ENCODE assay signal across 21 cellular contexts in the genomic region with DNA sequence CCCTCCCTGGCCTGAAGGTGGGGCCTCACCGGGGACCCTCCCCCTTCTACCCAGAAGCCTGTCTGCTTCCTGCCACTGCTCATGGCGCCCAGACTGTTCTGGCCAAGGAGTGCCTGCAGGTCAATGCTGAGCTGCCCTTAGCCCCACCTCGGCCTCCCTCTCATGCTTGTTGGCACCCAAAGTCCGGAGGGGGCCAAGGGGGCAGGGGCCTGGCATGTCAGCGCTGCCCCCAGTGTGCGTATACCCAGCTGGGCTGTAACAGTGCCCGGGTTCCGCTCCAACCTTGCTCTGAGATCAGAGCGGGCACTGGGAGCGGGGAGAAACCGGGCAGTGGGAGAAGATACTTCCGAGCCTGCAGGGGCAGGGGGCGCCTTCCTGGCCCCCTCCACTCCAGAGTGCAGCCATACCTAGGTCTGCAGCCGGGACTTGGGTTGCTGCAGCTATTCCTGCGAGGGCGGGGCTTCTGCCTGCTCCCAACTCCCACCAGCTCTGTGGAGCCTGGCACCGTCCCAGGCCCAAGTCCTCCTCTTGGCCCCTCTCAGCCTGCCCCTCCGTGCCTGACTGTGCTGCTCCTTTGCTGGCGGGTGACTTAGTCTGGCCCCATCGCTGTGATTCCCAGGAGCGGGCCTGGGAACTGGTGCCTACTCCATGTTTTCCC. TPM values are rescaled to one million over a fixed set of nuclear protein-coding genes. Genes with fewer than 3 reads are reported as not detected.
A peak's percentile ranks its signal among the peaks of the same experiment; 100 is the strongest.
DNase-seq lines count a peak whose midpoint lies in the region; ATAC-seq, FAIRE-seq and TF ChIP-seq lines count a peak whose summit lies in the region.
"Had no signal": no experiment of that assay in that cellular context is flagged by ENCODE, and none has a peak within 500 bp of the region (broad histone marks: within the 10 kb centered on the region; RNA-seq: fewer than 3 reads in every experiment).

No MANE protein-coding gene starts in this region.

- H3K9me3 ChIP-seq in mesenchymal stem cell (ENCODE audit: control insufficient read depth, low read length): no peaks in the 10 kb centered on the region
- H3K9me3 ChIP-seq: HAP-1, SJCRH30 had no signal

- H2BK5ac ChIP-seq in mesenchymal stem cell (ENCODE audit: low read depth, low read length, poor library complexity, severe bottlenecking): no peak overlapping the region

- no peak overlapping the region for H3K4me3 Mint-ChIP-seq in natural killer cell treated with Interleukin-12 subunit alpha and Interleukin-12 subunit beta and Interleukin-15 and Interleukin-18, amount 100 ng/mL, for 72 hours
- no peak overlapping the region for H3K4me3 Mint-ChIP-seq in natural killer cell
- no peak overlapping the region for H3K4me3 Mint-ChIP-seq in stimulated activated naive CD8-positive, alpha-beta T cell treated with anti-CD3 and anti-CD28 coated beads, Interleukin-15, amount 100 ng/mL, for 72 hours
- H3K4me3 Mint-ChIP-seq: HFFc6, IgD-negative memory B cell had no signal

- H3K9me3 Mint-ChIP-seq in natural killer cell treated with Interleukin-12 subunit alpha and Interleukin-12 subunit beta and Interleukin-15 and Interleukin-18, amount 100 ng/mL, for 72 hours: no peaks in the 10 kb centered on the region
- no peaks in the 10 kb centered on the region for H3K9me3 Mint-ChIP-seq in natural killer cell
- H3K9me3 Mint-ChIP-seq in stimulated activated naive CD8-positive, alpha-beta T cell treated with anti-CD3 and anti-CD28 coated beads, Interleukin-15, amount 100 ng/mL, for 72 hours: no peaks in the 10 kb centered on the region
- H3K9me3 Mint-ChIP-seq: HFFc6, IgD-negative memory B cell had no signal

- no peak for TF ChIP-seq CTCF in natural killer cell (IDR thresholded peaks at IDR 0.05)

- 96% methylated on average over 21 of the region's 21 CpGs for WGBS in mesenchymal stem cell

- intact Hi-C loops in natural killer cell (cut with micrococcal nuclease): no loop called here

- H3K23ac ChIP-seq in mesenchymal stem cell (ENCODE audit: low read length in 2 of 2): no peak overlapping the region

- no peak overlapping the region for H3K27ac ChIP-seq in mesenchymal stem cell (ENCODE audit: low read length, poor library complexity, severe bottlenecking)
- H3K27ac ChIP-seq: PC-9, SJCRH30 had no signal

- H3K79me1 ChIP-seq in mesenchymal stem cell (replicated peaks; ENCODE audit: low read length, poor library complexity, severe bottlenecking): peaks cover 9% of the 10 kb centered on the region

- no peaks in the 10 kb centered on the region for H3K4me1 Mint-ChIP-seq in natural killer cell treated with Interleukin-12 subunit alpha and Interleukin-12 subunit beta and Interleukin-15 and Interleukin-18, amount 100 ng/mL, for 72 hours (ENCODE audit: low read depth in 2 of 2)
- no peaks in the 10 kb centered on the region for H3K4me1 Mint-ChIP-seq in natural killer cell
- H3K4me1 Mint-ChIP-seq in stimulated activated naive CD8-positive, alpha-beta T cell treated with anti-CD3 and anti-CD28 coated beads, Interleukin-15, amount 100 ng/mL, for 72 hours: no peaks in the 10 kb centered on the region

- no peak overlapping the region for H2BK120ac ChIP-seq in mesenchymal stem cell (ENCODE audit: low read depth, low read length)

- peak; percentile 20 to 32 for ATAC-seq in natural killer cell treated with Interleukin-12 subunit alpha and Interleukin-12 subunit beta and Interleukin-15 and Interleukin-18, amount 100 ng/mL, for 72 hours
- ATAC-seq in natural killer cell: no peak
- peak; percentile 33 for ATAC-seq in stimulated activated naive CD8-positive, alpha-beta T cell treated with anti-CD3 and anti-CD28 coated beads, Interleukin-15, amount 100 ng/mL, for 72 hours
- ATAC-seq: Right ventricle myocardium inferior had no signal

- no peak overlapping the region for H3K4ac ChIP-seq in mesenchymal stem cell (ENCODE audit: low read depth in 1 of 2, low read length in 2 of 2)

- no peak overlapping the region for H3K27ac Mint-ChIP-seq in natural killer cell treated with Interleukin-12 subunit alpha and Interleukin-12 subunit beta and Interleukin-15 and Interleukin-18, amount 100 ng/mL, for 72 hours
- H3K27ac Mint-ChIP-seq in natural killer cell: no peak overlapping the region
- H3K27ac Mint-ChIP-seq in stimulated activated naive CD8-positive, alpha-beta T cell treated with anti-CD3 and anti-CD28 coated beads, Interleukin-15, amount 100 ng/mL, for 72 hours: no peak overlapping the region
- H3K27ac Mint-ChIP-seq: HFFc6, IgD-negative memory B cell had no signal

- H3K14ac ChIP-seq in mesenchymal stem cell (ENCODE audit: low read length in 2 of 2): no peak overlapping the region

- H3K4me2 ChIP-seq in mesenchymal stem cell (ENCODE audit: low read length, poor library complexity, severe bottlenecking): no peak overlapping the region
- H3K4me2 ChIP-seq: PC-9 had no signal

- H3K4me3 ChIP-seq in mesenchymal stem cell (ENCODE audit: insufficient read depth in 1 of 2, low read depth in 1 of 2, low read length in 2 of 2) (no peak overlapping the region), H7 (ENCODE audit: insufficient read depth, low read depth, low read length) (no peak overlapping the region)
- H3K4me3 ChIP-seq: HAP-1, PC-9, SJCRH30 had no signal

- DNase-seq in natural killer cell treated with Interleukin-12 subunit alpha and Interleukin-12 subunit beta and Interleukin-15 and Interleukin-18, amount 100 ng/mL, for 72 hours (ENCODE audit: low spot score): no peak
- no peak for DNase-seq in natural killer cell
- no peak for DNase-seq in mesenchymal stem cell
- no peak for DNase-seq in stimulated activated naive CD8-positive, alpha-beta T cell treated with anti-CD3 and anti-CD28 coated beads, Interleukin-15, amount 100 ng/mL, for 72 hours
- DNase-seq in D341Med (ENCODE audit: low spot score): no peak
- no peak for DNase-seq in H7
- no peak for DNase-seq in GM19239 (ENCODE audit: insufficient read length, low spot score)
- DNase-seq: HFFc6, NCI-H1048, NCI-H1417, NCI-H1694, NCI-H2029 treated with DMSO at 0.1 percent for 48 hours, NCI-H446 treated with DMSO at 0.1 percent for 48 hours, NCI-H526, NCI-H82, PC-9, SJCRH30 had no signal

- no peak overlapping the region for H2AFZ ChIP-seq in mesenchymal stem cell (ENCODE audit: low read depth, low read length)
- H2AFZ ChIP-seq: PC-9 had no signal

- peaks cover 1% of the 10 kb centered on the region for H3K4me1 ChIP-seq in mesenchymal stem cell (ENCODE audit: control insufficient read depth, insufficient read depth, low read depth, low read length)
- H3K4me1 ChIP-seq: SJCRH30 had no signal

- H3K27me3 ChIP-seq in mesenchymal stem cell (ENCODE audit: control insufficient read depth in 1 of 2, insufficient read depth in 1 of 2, low read length in 2 of 2): no peaks in the 10 kb centered on the region
- H3K27me3 ChIP-seq in H7 (ENCODE audit: control insufficient read depth, insufficient read depth, low read length): no peaks in the 10 kb centered on the region
- H3K27me3 ChIP-seq: SJCRH30 had no signal

- H2BK15ac ChIP-seq in mesenchymal stem cell (ENCODE audit: low read depth, poor library complexity, severe bottlenecking): no peak overlapping the region

- H2BK12ac ChIP-seq in mesenchymal stem cell (ENCODE audit: low read length in 2 of 2): no peak overlapping the region

- H2AK5ac ChIP-seq in mesenchymal stem cell (ENCODE audit: low read length, severe bottlenecking): no peak overlapping the region

- no peaks in the 10 kb centered on the region for H3K36me3 Mint-ChIP-seq in natural killer cell treated with Interleukin-12 subunit alpha and Interleukin-12 subunit beta and Interleukin-15 and Interleukin-18, amount 100 ng/mL, for 72 hours
- no peaks in the 10 kb centered on the region for H3K36me3 Mint-ChIP-seq in natural killer cell

- H3K18ac ChIP-seq in mesenchymal stem cell (ENCODE audit: low read depth in 1 of 2, low read length in 2 of 2): no peak overlapping the region

- H3K27me3 Mint-ChIP-seq in natural killer cell treated with Interleukin-12 subunit alpha and Interleukin-12 subunit beta and Interleukin-15 and Interleukin-18, amount 100 ng/mL, for 72 hours: no peaks in the 10 kb centered on the region
- no peaks in the 10 kb centered on the region for H3K27me3 Mint-ChIP-seq in natural killer cell (ENCODE audit: low read depth in 2 of 2)
- no peaks in the 10 kb centered on the region for H3K27me3 Mint-ChIP-seq in stimulated activated naive CD8-positive, alpha-beta T cell treated with anti-CD3 and anti-CD28 coated beads, Interleukin-15, amount 100 ng/mL, for 72 hours
- H3K27me3 Mint-ChIP-seq: IgD-negative memory B cell had no signal

- H3K36me3 ChIP-seq in mesenchymal stem cell (ENCODE audit: control insufficient read depth in 1 of 2, insufficient read depth in 2 of 2, low read depth in 1 of 2, low read length in 2 of 2): peaks cover 13 to 19% of the 10 kb centered on the region in 2 experiments
- H3K36me3 ChIP-seq in H7 (replicated peaks; ENCODE audit: control insufficient read depth, insufficient read depth, low read length): no peaks in the 10 kb centered on the region

- no peak for FAIRE-seq in GM19239 (lab: Jason Lieb, UNC)
- FAIRE-seq: D721Med had no signal

- peak overlapping the region; percentile 19 for H4K8ac ChIP-seq in mesenchymal stem cell (ENCODE audit: low read length)

- H4K91ac ChIP-seq in mesenchymal stem cell (ENCODE audit: low read length): no peak overlapping the region

- no peak overlapping the region for H3K9ac ChIP-seq in mesenchymal stem cell (ENCODE audit: low read length)

RNA-seq across cellular contexts. Expression of gene TGFB2, which starts 21.4 kb away (rescaled TPM):
- under 1 TPM in 1 of 2 donors, not detected in 1; 0.11 TPM for total RNA-seq in natural killer cell treated with Interleukin-12 subunit alpha and Interleukin-12 subunit beta and Interleukin-15 and Interleukin-18, amount 100 ng/mL, for 72 hours
- total RNA-seq in natural killer cell: under 1 TPM in 1 of 3 donors, not detected in 2; 0.07 TPM
- polyA plus RNA-seq in mesenchymal stem cell (2013, experiment 1 of 2): 23.5 TPM
- 23.9 TPM for polyA plus RNA-seq in mesenchymal stem cell (2013, experiment 2 of 2)
- 0.67 and 2.1 TPM in 2 replicates for total RNA-seq in H7 (2014; rRNA removed; shearing (Covaris generic))

RNA-seq across cellular contexts. Expression of gene RRP15, which starts 38.6 kb away (rescaled TPM):
- 10 to 100 TPM; 23.9 to 32.4 TPM for total RNA-seq in natural killer cell treated with Interleukin-12 subunit alpha and Interleukin-12 subunit beta and Interleukin-15 and Interleukin-18, amount 100 ng/mL, for 72 hours
- total RNA-seq in natural killer cell: 10 to 100 TPM in 2 of 3 donors, 1 to 10 TPM in 1; 9.2 to 15.3 (median 13.3) TPM
- 40.0 TPM for polyA plus RNA-seq in mesenchymal stem cell (2013, experiment 1 of 2)
- polyA plus RNA-seq in mesenchymal stem cell (2013, experiment 2 of 2): 36.7 TPM
- total RNA-seq in H7 (2014; rRNA removed; shearing (Covaris generic)): 15.5 and 18.6 TPM in 2 replicates

Comparison
In these comparisons a context has a peak if more than half of its experiments do, and no peak if none do; other contexts are left out.
1. ATAC-seq: peak in natural killer cell treated with Interleukin-12 subunit alpha and Interleukin-12 subunit beta and Interleukin-15 and Interleukin-18, amount 100 ng/mL, for 72 hours (2 of 2) and stimulated activated naive CD8-positive, alpha-beta T cell treated with anti-CD3 and anti-CD28 coated beads, Interleukin-15, amount 100 ng/mL, for 72 hours (single experiment); none in natural killer cell (0 of 3).